7 cellular contexts compared by ENCODE assay signal in genomic region chr14:105476937-105477658, GRCh38. TPM values are rescaled to one million over a fixed set of nuclear protein-coding genes. Genes with fewer than 3 reads are reported as not detected.
DNase-seq lines count a peak whose midpoint lies in the region; ATAC-seq lines count a peak whose summit lies in the region.
"Had no signal": no experiment of that assay in that cellular context is flagged by ENCODE, and none has a peak within 500 bp of the region (broad histone marks: within the 10 kb centered on the region; RNA-seq: fewer than 3 reads in every experiment).

No MANE protein-coding gene starts in this region.

- intact Hi-C loops in left cardiac atrium (cut with DNase I) = no loop called here

- DNase-seq in NCI-H146 (lab: John Stamatoyannopoulos, UW) (peak; percentile 38), NCI-H146 treated with DMSO at 0.1 percent for 48 hours (lab: John Stamatoyannopoulos, UW; ENCODE audit: unreplicated experiment) (no peak), left cardiac atrium (peak; percentile 60), substantia nigra (lab: John Stamatoyannopoulos, UW) (no peak), NCI-H1048 (lab: John Stamatoyannopoulos, UW) (no peak)
- DNase-seq: NCI-H1105 treated with DMSO at 0.1 percent for 48 hours had no signal

- H3K27ac ChIP-seq in substantia nigra (ENCODE audit: low read depth, low read length, poor library complexity, severe bottlenecking) = peak overlapping the region; percentile 85

- no peak for ATAC-seq in left cardiac atrium
- no peak for ATAC-seq in GM21576 (IDR thresholded peaks at IDR 0.05; ENCODE audit: unreplicated experiment)

RNA-seq across cellular contexts. Expression of gene CRIP2, which starts 2.5 kb away (rescaled TPM):
- 100 to 1,000 TPM; 783 to 843 TPM for total RNA-seq in left cardiac atrium

RNA-seq across cellular contexts. Expression of gene CRIP1, which starts 9.6 kb away (rescaled TPM):
- 100 to 1,000 TPM; 137 to 192 TPM for total RNA-seq in left cardiac atrium

RNA-seq across cellular contexts. Expression of gene TEDC1, which starts 13.9 kb away (rescaled TPM):
- total RNA-seq in left cardiac atrium = 1 to 10 TPM; 5.1 to 5.9 TPM

RNA-seq across cellular contexts. Expression of gene TMEM121, which starts 49.3 kb away (rescaled TPM):
- total RNA-seq in left cardiac atrium = 1 to 10 TPM; 2.2 to 2.7 TPM

RNA-seq across cellular contexts. Expression of gene MTA1, which starts 57.5 kb away (rescaled TPM):
- 100 to 1,000 TPM in 1 of 2 donors, 10 to 100 TPM in 1; 99.5 to 115 TPM for total RNA-seq in left cardiac atrium

Comparison
In these comparisons a context has a peak if more than half of its experiments do, and no peak if none do; other contexts are left out.
1. DNase-seq: peak in NCI-H146 (single experiment) and left cardiac atrium (single experiment); none in NCI-H146 treated with DMSO at 0.1 percent for 48 hours (single experiment), substantia nigra (0 of 49) and NCI-H1048 (single experiment).